ENCODE assay signal across 26 cellular contexts in the genomic region with DNA sequence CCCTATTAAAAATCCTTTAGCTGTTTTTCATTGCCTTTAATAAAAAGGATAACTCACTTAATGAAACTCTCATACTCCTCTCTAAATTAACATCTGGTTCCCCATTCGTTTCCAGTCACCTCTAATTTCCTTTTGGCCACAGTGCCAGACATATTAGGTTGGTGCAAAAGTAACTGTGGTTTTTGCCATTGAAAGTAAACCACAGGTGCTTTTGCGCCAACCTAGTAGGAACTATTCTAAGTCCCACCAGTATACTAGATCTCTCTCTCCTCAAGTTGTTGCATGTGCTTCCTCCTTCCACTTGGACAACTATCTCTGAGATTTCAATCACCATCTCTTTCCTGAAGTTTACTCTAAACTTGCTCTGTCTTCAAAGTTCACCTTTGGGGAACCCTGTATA.
"Had no signal": no experiment of that assay in that cellular context is flagged by ENCODE, and none has a peak within 500 bp of the region (broad histone marks: within the 10 kb centered on the region; RNA-seq: fewer than 3 reads in every experiment).

No MANE protein-coding gene starts in this region.

- H3K36me3 ChIP-seq: stomach, suprapubic skin, thoracic aorta, thyroid gland, tibial artery, tibial nerve, transverse colon, upper lobe of left lung, upper lobe of right lung, uterus, vagina had no signal

- DNase-seq: stimulated activated CD4-positive, alpha-beta T cell treated with anti-CD3 and anti-CD28 coated beads, Interleukin-2, amount 100 ng/mL, for 48 hours; stimulated activated CD4-positive, alpha-beta T cell treated with anti-CD3 and anti-CD28 coated beads, Interleukin-4, amount 100 ng/mL, for 1 hour; stimulated activated CD4-positive, alpha-beta T cell treated with anti-CD3 and anti-CD28 coated beads, Interleukin-4, amount 100 ng/mL, for 24 hours; stimulated activated CD4-positive, alpha-beta T cell treated with anti-CD3 and anti-CD28 coated beads, Interleukin-4, amount 100 ng/mL, for 4 hours; stimulated activated CD8-positive, alpha-beta memory T cell treated with anti-CD3 and anti-CD28 coated beads, Interleukin-4, amount 100 ng/mL, for 48 hours; stimulated activated naive B cell treated with anti-CD40 and anti-IgM and Interleukin-4, amounts not matched to agents 10 μg/mL and 1 μg/mL and 100 μg/mL, for 72 hours; stimulated activated naive CD4-positive, alpha-beta T cell; stimulated activated naive CD4-positive, alpha-beta T cell treated with Interleukin-2 at 50 U/mL for 16 hours; stimulated activated naive CD8-positive, alpha-beta T cell treated with anti-CD3 and anti-CD28 coated beads, Interleukin-15, amount 100 ng/mL, for 72 hours; stimulated activated naive CD8-positive, alpha-beta T cell treated with anti-CD3 and anti-CD28 coated beads, Interleukin-15, Interleukin-2, amounts not matched to agents 100 U/mL and 50 U/mL, for 24 hours; stomach; substantia nigra; testis; thyroid gland; tibial artery; transverse colon; trophoblast cell; upper lobe of left lung; upper lobe of right lung; uterus had no signal

- H3K4me3 ChIP-seq: stomach, suprapubic skin, testis, thoracic aorta, thyroid gland, tibial artery, tibial nerve, transverse colon, upper lobe of left lung, upper lobe of right lung, uterus, vagina had no signal

- H3K27ac ChIP-seq: stomach, suprapubic skin, testis, thoracic aorta, thyroid gland, tibial artery, tibial nerve, transverse colon, upper lobe of left lung, upper lobe of right lung, uterus, vagina had no signal

- H3K4me1 ChIP-seq: stomach, suprapubic skin, testis, thyroid gland, tibial artery, tibial nerve, transverse colon, upper lobe of left lung, upper lobe of right lung, uterus, vagina had no signal

- ATAC-seq: stimulated activated effector memory CD8-positive, alpha-beta T cell treated with anti-CD3 and anti-CD28 coated beads, Interleukin-12 subunit alpha, Interleukin-12 subunit beta, amount 100 ng/mL, for 72 hours; stimulated activated memory B cell treated with anti-CD40 and anti-IgM and Interleukin-4, amounts not matched to agents 10 μg/mL and 1 μg/mL and 100 μg/mL, for 72 hours; stimulated activated naive B cell treated with anti-CD40 and anti-IgM and Interleukin-4, amounts not matched to agents 10 μg/mL and 1 μg/mL and 100 μg/mL, for 72 hours; stimulated activated naive CD8-positive, alpha-beta T cell treated with anti-CD3 and anti-CD28 coated beads, Interleukin-15, amount 100 ng/mL, for 72 hours; stimulated activated naive CD8-positive, alpha-beta T cell treated with anti-CD3 and anti-CD28 coated beads, Interleukin-15, Interleukin-2, amounts not matched to agents 100 U/mL and 50 U/mL, for 24 hours; upper lobe of right lung had no signal

- H3K27me3 ChIP-seq: stomach, suprapubic skin, testis, thyroid gland, tibial artery, tibial nerve, transverse colon, upper lobe of left lung, upper lobe of right lung, uterus, vagina had no signal

- H3K9me3 ChIP-seq: stomach, suprapubic skin, testis, thoracic aorta, thyroid gland, tibial artery, tibial nerve, transverse colon, upper lobe of left lung, upper lobe of right lung, uterus, vagina had no signal
